In genomic region chr6:35073211-35073610, GRCh38 we compare ENCODE assay signal across 21 cellular contexts.
A peak's percentile ranks its signal among the peaks of the same experiment; 100 is the strongest.
DNase-seq lines count a peak whose midpoint lies in the region; ATAC-seq and TF ChIP-seq lines count a peak whose summit lies in the region.
"Had no signal": no experiment of that assay in that cellular context is flagged by ENCODE, and none has a peak within 500 bp of the region (broad histone marks: within the 10 kb centered on the region; RNA-seq: fewer than 3 reads in every experiment).

No MANE protein-coding gene starts in this region.

- TF ChIP-seq CTCF in right atrium auricular region (IDR thresholded peaks at IDR 0.05), result no peak

- peak overlapping the region; percentile 39 for H3K18ac ChIP-seq in trophoblast cell (ENCODE audit: low read length)

- no peak overlapping the region for H4K8ac ChIP-seq in trophoblast cell (ENCODE audit: low read depth, low read length)

- peaks cover under 1% of the 10 kb centered on the region for H3K79me2 ChIP-seq in trophoblast cell (ENCODE audit: control insufficient read depth, insufficient read depth, low read length, poor library complexity)

- H3K4me1 ChIP-seq in right atrium auricular region (peaks cover 0 to 29% of the 10 kb centered on the region in 2 donors), right cardiac atrium (ENCODE audit: control insufficient read depth, insufficient read depth, low read length) (peaks cover 4% of the 10 kb centered on the region), trophoblast cell (ENCODE audit: control insufficient read depth in 1 of 2, insufficient read depth in 2 of 2, low read length in 2 of 2) (peaks cover 10 to 21% of the 10 kb centered on the region in 2 experiments), aorta (ENCODE audit: control insufficient read depth in 1 of 2, insufficient read depth in 2 of 2, low read length in 2 of 2) (no peaks in the 10 kb centered on the region)

- 90% methylated on average over 10 of the region's 10 CpGs for WGBS in right cardiac atrium
- no CpG with 5 or more reads among the region's 10 CpGs for WGBS in trophoblast cell (ENCODE audit: extremely low coverage, insufficient coverage, insufficient read length)
- WGBS in aorta, 2 donors, result 91 to 92% methylated on average over 10 of the region's 10 CpGs

- H3K9me3 ChIP-seq in right atrium auricular region (no peaks in the 10 kb centered on the region), right cardiac atrium (ENCODE audit: control insufficient read depth, low read length) (no peaks in the 10 kb centered on the region), trophoblast cell (ENCODE audit: insufficient read depth, low read depth, low read length) (peaks cover 2% of the 10 kb centered on the region), aorta (ENCODE audit: control insufficient read depth, low read length) (no peaks in the 10 kb centered on the region)

- DNase-seq in left cardiac atrium (peak; percentile 13), right atrium auricular region (ENCODE audit: low spot score) (no peak), right cardiac atrium (peak in 2 of 3 donors; percentile 38 to 45), trophoblast cell (no peak), aorta (peak; percentile 19 to 63), NCI-H524 (lab: John Stamatoyannopoulos, UW) (no peak)
- no peak for DNase-seq in stimulated activated CD4-positive, alpha-beta T cell treated with anti-CD3 and anti-CD28 coated beads, Interleukin-15, amount 100 ng/mL, for 24 hours
- DNase-seq: Calu3, GDM1, KBM-7, MM.1S, NCI-H1092, NCI-H1436, NCI-H187 treated with DMSO at 0.1 percent for 48 hours, NCI-H510A, NCI-H748 treated with DMSO at 0.1 percent for 48 hours, PC-9, RPMI8226, SIG-M5 had no signal

- H3K27ac ChIP-seq in right atrium auricular region (peak overlapping the region in 1 of 2 donors; percentile 16), right cardiac atrium (ENCODE audit: low read length) (peak overlapping the region; percentile 8), trophoblast cell (ENCODE audit: low read depth, low read length) (no peak overlapping the region), aorta (ENCODE audit: low read depth in 1 of 2, low read length in 2 of 2) (no peak overlapping the region)
- H3K27ac ChIP-seq: C4-2B, PC-9 had no signal

- peak overlapping the region; percentile 16 for H2BK12ac ChIP-seq in trophoblast cell (ENCODE audit: low read length)

- no peak overlapping the region for H4K12ac ChIP-seq in trophoblast cell (ENCODE audit: low read depth, low read length)

- peaks cover 4% of the 10 kb centered on the region for H3K79me1 ChIP-seq in trophoblast cell (ENCODE audit: low read length)

- no peak overlapping the region for H2BK5ac ChIP-seq in trophoblast cell (ENCODE audit: low read depth, low read length, poor library complexity)

- ATAC-seq in left cardiac atrium (peak in 1 of 2 donors; percentile 8), right cardiac atrium (no peak), aorta (ENCODE audit: low FRiP score) (no peak), SK-N-SH treated with all-trans-retinoic acid at 6 μM for 48 hours (no peak)

- H3K27me3 ChIP-seq in right atrium auricular region (no peaks in the 10 kb centered on the region), right cardiac atrium (ENCODE audit: control insufficient read depth, insufficient read depth) (no peaks in the 10 kb centered on the region), trophoblast cell (ENCODE audit: insufficient read depth, low read length) (no peaks in the 10 kb centered on the region), aorta (ENCODE audit: control insufficient read depth in 1 of 2, insufficient read depth in 2 of 2, low read length in 1 of 2) (no peaks in the 10 kb centered on the region)

- no peak overlapping the region for H3K23ac ChIP-seq in trophoblast cell (ENCODE audit: low read length)

- H2AFZ ChIP-seq in trophoblast cell (ENCODE audit: insufficient read depth, low read length, poor library complexity), result no peak overlapping the region
- H2AFZ ChIP-seq: PC-9 had no signal

- no peak overlapping the region for H2BK120ac ChIP-seq in trophoblast cell (ENCODE audit: insufficient read depth, low read length, poor library complexity)

- no peak overlapping the region for H3K4me2 ChIP-seq in trophoblast cell (ENCODE audit: low read length)
- H3K4me2 ChIP-seq: PC-9 had no signal

- no peak overlapping the region for H2AK5ac ChIP-seq in trophoblast cell (ENCODE audit: low read length)

- H3K14ac ChIP-seq in trophoblast cell (ENCODE audit: low read length), result peak overlapping the region; percentile 26

- no peak overlapping the region for H4K91ac ChIP-seq in trophoblast cell (ENCODE audit: low read depth, low read length)

- no peak overlapping the region for H3K9ac ChIP-seq in trophoblast cell (ENCODE audit: low read length)

- H3K36me3 ChIP-seq in right atrium auricular region (peaks cover 32% of the 10 kb centered on the region), trophoblast cell (ENCODE audit: control insufficient read depth in 1 of 2, insufficient read depth in 2 of 2, low read length in 2 of 2) (peaks cover 79 to 83% of the 10 kb centered on the region in 2 experiments), aorta (ENCODE audit: control insufficient read depth in 1 of 2, insufficient read depth in 2 of 2, low read length in 1 of 2) (peaks cover 1 to 3% of the 10 kb centered on the region in 2 donors)

- intact Hi-C loops in left cardiac atrium (cut with DNase I), result no loop called here
- intact Hi-C loops in right cardiac atrium (cut with DNase I), result no loop called here
- intact Hi-C loops in aorta (cut with DNase I), result no loop called here

- peak overlapping the region; percentile 23 for H3K4ac ChIP-seq in trophoblast cell (ENCODE audit: low read depth, low read length)

- H3K4me3 ChIP-seq in right atrium auricular region (no peak overlapping the region), right cardiac atrium (ENCODE audit: low read length) (no peak overlapping the region), trophoblast cell (ENCODE audit: low read depth, low read length) (no peak overlapping the region), aorta (ENCODE audit: low read length in 2 of 2) (no peak overlapping the region)
- H3K4me3 ChIP-seq: PC-9 had no signal

TF ChIP-seq in SK-N-SH treated with all-trans-retinoic acid at 6 μM for 48 hours, 23 proteins besides CTCF, POLR2A, EP300 and RAD21:
- TF ChIP-seq RARB (CRISPR knock-in tag; IDR thresholded peaks at IDR 0.05), result no peak
- TF ChIP-seq ARNTL (CRISPR knock-in tag; IDR thresholded peaks at IDR 0.05; ENCODE audit: borderline replicate concordance, low read depth), result no peak
- TF ChIP-seq TOX (CRISPR knock-in tag; IDR thresholded peaks at IDR 0.05; ENCODE audit: borderline replicate concordance), result no peak
- TF ChIP-seq SNAI2 (CRISPR knock-in tag; IDR thresholded peaks at IDR 0.05), result no peak
- no peak for TF ChIP-seq ZNF565 (CRISPR knock-in tag; conservative IDR thresholded peaks at IDR 0.05; ENCODE audit: low read depth)
- no peak for TF ChIP-seq ZC3H10 (CRISPR knock-in tag; IDR thresholded peaks at IDR 0.05)
- no peak for TF ChIP-seq ZFP30 (CRISPR knock-in tag; IDR thresholded peaks at IDR 0.05)
- TF ChIP-seq ZNF8 (CRISPR knock-in tag; IDR thresholded peaks at IDR 0.05), result no peak
- TF ChIP-seq PPARA (CRISPR knock-in tag; IDR thresholded peaks at IDR 0.05; ENCODE audit: borderline replicate concordance), result no peak
- no peak for TF ChIP-seq BACH2 (CRISPR knock-in tag; IDR thresholded peaks at IDR 0.05; ENCODE audit: borderline replicate concordance)
- TF ChIP-seq ESRRG (CRISPR knock-in tag; IDR thresholded peaks at IDR 0.05), result no peak
- TF ChIP-seq OSR1 (CRISPR knock-in tag; IDR thresholded peaks at IDR 0.05), result no peak
- TF ChIP-seq ZFP3 (CRISPR knock-in tag; IDR thresholded peaks at IDR 0.05), result no peak

Comparison
In these comparisons a context has a peak if more than half of its experiments do, and no peak if none do; other contexts are left out.
1. DNase-seq: peak in left cardiac atrium (single experiment), right cardiac atrium (2 of 3) and aorta (2 of 2); none in right atrium auricular region (single experiment), trophoblast cell (0 of 2), stimulated activated CD4-positive, alpha-beta T cell treated with anti-CD3 and anti-CD28 coated beads, Interleukin-15, amount 100 ng/mL, for 24 hours (single experiment) and NCI-H524 (0 of 2).